ENCODE assay signal across 1 cellular context in genomic region chr4:41747230-41748055, GRCh38.
TF ChIP-seq lines count a peak whose summit lies in the region.

No MANE protein-coding gene starts in this region.

TF ChIP-seq in H1, 55 proteins besides CTCF, POLR2A, EP300 and RAD21 (continued from another document):
- no peak for TF ChIP-seq CHD2 (IDR thresholded peaks at IDR 0.05; ENCODE audit: low read length)
- TF ChIP-seq KDM4A (IDR thresholded peaks at IDR 0.05; ENCODE audit: low read depth, low read length, severe bottlenecking), result no peak
- no peak for TF ChIP-seq MAFK (IDR thresholded peaks at IDR 0.05; ENCODE audit: low read depth, low read length)
- TF ChIP-seq CEBPB (IDR thresholded peaks at IDR 0.05; ENCODE audit: low read depth, low read length), result no peak
- TF ChIP-seq FOSL1 (IDR thresholded peaks at IDR 0.05; ENCODE audit: insufficient read depth, low read depth, low read length), result no peak
- TF ChIP-seq NRF1 (IDR thresholded peaks at IDR 0.05; ENCODE audit: low read depth, low read length), result no peak
- peak; percentile 61 for TF ChIP-seq SUZ12 (IDR thresholded peaks at IDR 0.05; ENCODE audit: low read length)
- no peak for TF ChIP-seq HDAC2 (IDR thresholded peaks at IDR 0.05; ENCODE audit: borderline replicate concordance in 1 of 2, low read depth in 2 of 2, low read length in 2 of 2)
- no peak for TF ChIP-seq CHD1 (IDR thresholded peaks at IDR 0.05; ENCODE audit: low read depth, low read length)
- TF ChIP-seq ZNF274 (IDR thresholded peaks at IDR 0.05; ENCODE audit: borderline replicate concordance, extremely low read depth, low read length), result no peak
- no peak for TF ChIP-seq TCF12 (IDR thresholded peaks at IDR 0.05; ENCODE audit: low read depth, low read length)
- no peak for TF ChIP-seq SIN3A (conservative IDR thresholded peaks at IDR 0.05 in 1 of 2, IDR thresholded peaks at IDR 0.05 in 1 of 2; ENCODE audit: low read depth in 1 of 2, low read length in 2 of 2)
- no peak for TF ChIP-seq BACH1 (IDR thresholded peaks at IDR 0.05; ENCODE audit: low read length)
- TF ChIP-seq E2F6 (IDR thresholded peaks at IDR 0.05), result no peak
- TF ChIP-seq EGR1 (IDR thresholded peaks at IDR 0.05; ENCODE audit: borderline replicate concordance, low read depth, low read length), result no peak
- no peak for TF ChIP-seq TAF7 (optimal IDR thresholded peaks at IDR 0.05; ENCODE audit: borderline replicate concordance, low read depth, low read length)
- TF ChIP-seq MAX (IDR thresholded peaks at IDR 0.05), result no peak
- no peak for TF ChIP-seq JUND (IDR thresholded peaks at IDR 0.05; ENCODE audit: low read length)
- TF ChIP-seq GABPA (IDR thresholded peaks at IDR 0.05; ENCODE audit: borderline replicate concordance, insufficient read depth, low read length), result no peak
- no peak for TF ChIP-seq POLR2AphosphoS5 (IDR thresholded peaks at IDR 0.05; ENCODE audit: low read depth, low read length)
- no peak for TF ChIP-seq ASH2L (IDR thresholded peaks at IDR 0.05; ENCODE audit: low read length)
- TF ChIP-seq, protein P1, sequence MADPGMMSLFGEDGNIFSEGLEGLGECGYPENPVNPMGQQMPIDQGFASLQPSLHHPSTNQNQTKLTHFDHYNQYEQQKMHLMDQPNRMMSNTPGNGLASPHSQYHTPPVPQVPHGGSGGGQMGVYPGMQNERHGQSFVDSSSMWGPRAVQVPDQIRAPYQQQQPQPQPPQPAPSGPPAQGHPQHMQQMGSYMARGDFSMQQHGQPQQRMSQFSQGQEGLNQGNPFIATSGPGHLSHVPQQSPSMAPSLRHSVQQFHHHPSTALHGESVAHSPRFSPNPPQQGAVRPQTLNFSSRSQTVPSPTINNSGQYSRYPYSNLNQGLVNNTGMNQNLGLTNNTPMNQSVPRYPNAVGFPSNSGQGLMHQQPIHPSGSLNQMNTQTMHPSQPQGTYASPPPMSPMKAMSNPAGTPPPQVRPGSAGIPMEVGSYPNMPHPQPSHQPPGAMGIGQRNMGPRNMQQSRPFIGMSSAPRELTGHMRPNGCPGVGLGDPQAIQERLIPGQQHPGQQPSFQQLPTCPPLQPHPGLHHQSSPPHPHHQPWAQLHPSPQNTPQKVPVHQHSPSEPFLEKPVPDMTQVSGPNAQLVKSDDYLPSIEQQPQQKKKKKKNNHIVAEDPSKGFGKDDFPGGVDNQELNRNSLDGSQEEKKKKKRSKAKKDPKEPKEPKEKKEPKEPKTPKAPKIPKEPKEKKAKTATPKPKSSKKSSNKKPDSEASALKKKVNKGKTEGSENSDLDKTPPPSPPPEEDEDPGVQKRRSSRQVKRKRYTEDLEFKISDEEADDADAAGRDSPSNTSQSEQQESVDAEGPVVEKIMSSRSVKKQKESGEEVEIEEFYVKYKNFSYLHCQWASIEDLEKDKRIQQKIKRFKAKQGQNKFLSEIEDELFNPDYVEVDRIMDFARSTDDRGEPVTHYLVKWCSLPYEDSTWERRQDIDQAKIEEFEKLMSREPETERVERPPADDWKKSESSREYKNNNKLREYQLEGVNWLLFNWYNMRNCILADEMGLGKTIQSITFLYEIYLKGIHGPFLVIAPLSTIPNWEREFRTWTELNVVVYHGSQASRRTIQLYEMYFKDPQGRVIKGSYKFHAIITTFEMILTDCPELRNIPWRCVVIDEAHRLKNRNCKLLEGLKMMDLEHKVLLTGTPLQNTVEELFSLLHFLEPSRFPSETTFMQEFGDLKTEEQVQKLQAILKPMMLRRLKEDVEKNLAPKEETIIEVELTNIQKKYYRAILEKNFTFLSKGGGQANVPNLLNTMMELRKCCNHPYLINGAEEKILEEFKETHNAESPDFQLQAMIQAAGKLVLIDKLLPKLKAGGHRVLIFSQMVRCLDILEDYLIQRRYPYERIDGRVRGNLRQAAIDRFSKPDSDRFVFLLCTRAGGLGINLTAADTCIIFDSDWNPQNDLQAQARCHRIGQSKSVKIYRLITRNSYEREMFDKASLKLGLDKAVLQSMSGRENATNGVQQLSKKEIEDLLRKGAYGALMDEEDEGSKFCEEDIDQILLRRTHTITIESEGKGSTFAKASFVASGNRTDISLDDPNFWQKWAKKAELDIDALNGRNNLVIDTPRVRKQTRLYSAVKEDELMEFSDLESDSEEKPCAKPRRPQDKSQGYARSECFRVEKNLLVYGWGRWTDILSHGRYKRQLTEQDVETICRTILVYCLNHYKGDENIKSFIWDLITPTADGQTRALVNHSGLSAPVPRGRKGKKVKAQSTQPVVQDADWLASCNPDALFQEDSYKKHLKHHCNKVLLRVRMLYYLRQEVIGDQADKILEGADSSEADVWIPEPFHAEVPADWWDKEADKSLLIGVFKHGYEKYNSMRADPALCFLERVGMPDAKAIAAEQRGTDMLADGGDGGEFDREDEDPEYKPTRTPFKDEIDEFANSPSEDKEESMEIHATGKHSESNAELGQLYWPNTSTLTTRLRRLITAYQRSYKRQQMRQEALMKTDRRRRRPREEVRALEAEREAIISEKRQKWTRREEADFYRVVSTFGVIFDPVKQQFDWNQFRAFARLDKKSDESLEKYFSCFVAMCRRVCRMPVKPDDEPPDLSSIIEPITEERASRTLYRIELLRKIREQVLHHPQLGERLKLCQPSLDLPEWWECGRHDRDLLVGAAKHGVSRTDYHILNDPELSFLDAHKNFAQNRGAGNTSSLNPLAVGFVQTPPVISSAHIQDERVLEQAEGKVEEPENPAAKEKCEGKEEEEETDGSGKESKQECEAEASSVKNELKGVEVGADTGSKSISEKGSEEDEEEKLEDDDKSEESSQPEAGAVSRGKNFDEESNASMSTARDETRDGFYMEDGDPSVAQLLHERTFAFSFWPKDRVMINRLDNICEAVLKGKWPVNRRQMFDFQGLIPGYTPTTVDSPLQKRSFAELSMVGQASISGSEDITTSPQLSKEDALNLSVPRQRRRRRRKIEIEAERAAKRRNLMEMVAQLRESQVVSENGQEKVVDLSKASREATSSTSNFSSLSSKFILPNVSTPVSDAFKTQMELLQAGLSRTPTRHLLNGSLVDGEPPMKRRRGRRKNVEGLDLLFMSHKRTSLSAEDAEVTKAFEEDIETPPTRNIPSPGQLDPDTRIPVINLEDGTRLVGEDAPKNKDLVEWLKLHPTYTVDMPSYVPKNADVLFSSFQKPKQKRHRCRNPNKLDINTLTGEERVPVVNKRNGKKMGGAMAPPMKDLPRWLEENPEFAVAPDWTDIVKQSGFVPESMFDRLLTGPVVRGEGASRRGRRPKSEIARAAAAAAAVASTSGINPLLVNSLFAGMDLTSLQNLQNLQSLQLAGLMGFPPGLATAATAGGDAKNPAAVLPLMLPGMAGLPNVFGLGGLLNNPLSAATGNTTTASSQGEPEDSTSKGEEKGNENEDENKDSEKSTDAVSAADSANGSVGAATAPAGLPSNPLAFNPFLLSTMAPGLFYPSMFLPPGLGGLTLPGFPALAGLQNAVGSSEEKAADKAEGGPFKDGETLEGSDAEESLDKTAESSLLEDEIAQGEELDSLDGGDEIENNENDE (IDR thresholded peaks at IDR 0.05; ENCODE audit: insufficient replicate concordance, low read length), result no peak
- TF ChIP-seq POU5F1 (IDR thresholded peaks at IDR 0.05; ENCODE audit: low read depth, low read length), result no peak
- TF ChIP-seq CTBP2 (IDR thresholded peaks at IDR 0.05; ENCODE audit: borderline replicate concordance, insufficient read depth, insufficient read length, low read length), result peak; percentile 31
- no peak for TF ChIP-seq KDM5A (IDR thresholded peaks at IDR 0.05; ENCODE audit: low read length)
- no peak for TF ChIP-seq YY1 (IDR thresholded peaks at IDR 0.05; ENCODE audit: low read depth, low read length)
- TF ChIP-seq SAP30 (IDR thresholded peaks at IDR 0.05; ENCODE audit: insufficient read depth, insufficient replicate concordance, low read length), result no peak
- no peak for TF ChIP-seq HDAC6 (IDR thresholded peaks at IDR 0.05; ENCODE audit: low read depth, low read length)
- TF ChIP-seq ATF2 (IDR thresholded peaks at IDR 0.05; ENCODE audit: low read length), result no peak
- TF ChIP-seq PHF8 (conservative IDR thresholded peaks at IDR 0.05; ENCODE audit: low read depth, low read length), result no peak
- no peak for TF ChIP-seq SIRT6 (IDR thresholded peaks at IDR 0.05; ENCODE audit: low read length)
- no peak for TF ChIP-seq SP2 (IDR thresholded peaks at IDR 0.05; ENCODE audit: low read length)
- no peak for TF ChIP-seq KDM1A (IDR thresholded peaks at IDR 0.05; ENCODE audit: borderline replicate concordance, low read length)
- no peak for TF ChIP-seq TBP (IDR thresholded peaks at IDR 0.05; ENCODE audit: low read depth, low read length)
- no peak for TF ChIP-seq NANOG (IDR thresholded peaks at IDR 0.05; ENCODE audit: insufficient read depth, low read depth, low read length, poor library complexity, severe bottlenecking)
- TF ChIP-seq RNF2 (IDR thresholded peaks at IDR 0.05; ENCODE audit: borderline replicate concordance, low read depth, low read length, missing control alignments, poor library complexity, severe bottlenecking), result peak; percentile 99
- no peak for TF ChIP-seq CBX5 (IDR thresholded peaks at IDR 0.05; ENCODE audit: low read depth, low read length)
- TF ChIP-seq TAF1 (IDR thresholded peaks at IDR 0.05; ENCODE audit: low read depth, low read length), result no peak
- TF ChIP-seq TEAD4 (IDR thresholded peaks at IDR 0.05; ENCODE audit: low read depth, low read length), result no peak
- no peak for TF ChIP-seq JUN (IDR thresholded peaks at IDR 0.05; ENCODE audit: low read depth, low read length)
- TF ChIP-seq GTF2F1 (IDR thresholded peaks at IDR 0.05; ENCODE audit: borderline replicate concordance, low read depth, low read length), result no peak
- 0 out of 2 replicates have a peak, but pooled peaks have one; percentile 16 for TF ChIP-seq SP1 (IDR thresholded peaks at IDR 0.05; ENCODE audit: low read depth, low read length)
- TF ChIP-seq USF2 (IDR thresholded peaks at IDR 0.05; ENCODE audit: low read length), result no peak
- no peak for TF ChIP-seq SRF (IDR thresholded peaks at IDR 0.05; ENCODE audit: low read depth, low read length)
